ENCODE assay signal across 1 cellular context in the genomic region with DNA sequence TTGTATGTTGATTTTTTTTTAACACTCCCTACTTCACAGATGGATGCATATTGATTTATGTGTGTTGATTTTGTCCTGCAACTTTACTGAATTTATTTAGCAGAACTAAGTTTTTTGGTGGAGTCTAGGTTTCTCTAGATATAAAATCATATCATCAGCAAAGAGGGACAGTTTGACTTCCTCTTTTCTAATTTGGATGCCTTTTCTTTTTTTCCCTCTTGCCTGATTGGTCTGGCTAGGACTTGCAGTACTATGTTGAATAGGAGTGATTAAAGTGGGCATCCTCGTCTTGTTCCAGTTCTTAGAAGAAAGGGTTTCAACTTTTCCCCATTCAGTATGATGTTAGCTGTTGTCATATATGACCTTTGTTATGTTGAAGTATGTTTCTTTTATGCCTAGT.
TF ChIP-seq lines count a peak whose summit lies in the region.

No MANE protein-coding gene starts in this region.

TF ChIP-seq in K562, 482 proteins besides CTCF, POLR2A, EP300 and RAD21:
- TF ChIP-seq SPI1 (IDR thresholded peaks at IDR 0.05; ENCODE audit: borderline replicate concordance, low read depth, low read length), result peak; percentile 82
